8 cellular contexts compared by ENCODE assay signal in the genomic region with DNA sequence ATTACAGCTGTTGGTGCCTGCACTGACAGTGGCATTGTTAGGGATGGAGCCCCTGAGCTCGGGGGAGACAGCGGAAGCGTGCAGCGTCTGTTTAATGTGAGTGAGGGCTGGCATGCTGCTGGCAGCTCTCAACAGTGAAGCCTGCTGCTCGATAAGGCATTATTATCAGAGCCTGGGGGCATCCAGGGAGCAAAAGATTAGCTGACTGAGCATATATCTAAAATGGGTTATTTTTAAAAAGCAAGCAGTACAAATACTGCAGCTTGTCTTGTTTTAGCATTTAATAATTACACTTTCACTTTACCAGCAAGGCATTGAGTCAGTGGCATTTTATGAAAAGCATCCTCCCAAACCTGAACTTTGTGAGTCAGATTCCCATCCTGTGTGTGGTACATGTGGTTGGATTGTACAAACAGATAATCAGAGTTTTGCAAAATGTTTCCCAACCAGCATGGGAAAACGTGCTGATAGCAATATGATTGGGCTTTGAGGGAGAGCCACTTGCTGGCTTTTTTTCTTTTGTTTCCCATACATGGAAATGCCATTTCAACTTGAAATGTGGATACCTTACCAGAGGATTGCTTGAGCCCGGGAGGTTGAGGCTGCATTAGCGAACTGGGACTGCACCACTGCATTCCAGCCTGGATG.
DNase-seq lines count a peak whose midpoint lies in the region; ATAC-seq and TF ChIP-seq lines count a peak whose summit lies in the region.

No MANE protein-coding gene starts in this region.

- no peaks in the 10 kb centered on the region for H3K27me3 Mint-ChIP-seq in T-cell
- H3K27me3 Mint-ChIP-seq in effector memory CD8-positive, alpha-beta T cell, result no peaks in the 10 kb centered on the region
- H3K27me3 Mint-ChIP-seq in naive thymus-derived CD4-positive, alpha-beta T cell, result no peaks in the 10 kb centered on the region

- peak overlapping the region; percentile 98 for H3K27ac ChIP-seq in naive thymus-derived CD4-positive, alpha-beta T cell (ENCODE audit: low read depth, low read length)

- peaks cover 26% of the 10 kb centered on the region for H3K36me3 Mint-ChIP-seq in T-cell
- H3K36me3 Mint-ChIP-seq in effector memory CD8-positive, alpha-beta T cell (ENCODE audit: insufficient read depth), result peaks cover 78% of the 10 kb centered on the region
- H3K36me3 Mint-ChIP-seq in naive thymus-derived CD4-positive, alpha-beta T cell, result peaks cover 3 to 33% (median 15%) of the 10 kb centered on the region in 5 donors

- H3K4me1 ChIP-seq in naive thymus-derived CD4-positive, alpha-beta T cell (ENCODE audit: control insufficient read depth in 2 of 2, insufficient read depth in 2 of 2, low read length in 2 of 2), result peaks cover 78 to 79% of the 10 kb centered on the region in 2 donors

- CTCF ChIA-PET in T-cell (lab: Charles Lee), result interaction anchor here (0.6 to 1.5 kb wide), 10 partner anchors 11 to 1506 kb away, joined by 3 to 7 read pairs (median 3); no protein-coding TSS in a partner anchor
- CTCF ChIA-PET in naive thymus-derived CD4-positive, alpha-beta T cell (lab: Charles Lee), result interaction anchor here (0.6 to 2.8 kb wide), 6 partner anchors 11 to 366 kb away, joined by 3 to 12 read pairs (median 4); no protein-coding TSS in a partner anchor

- H3K27me3 ChIP-seq in naive thymus-derived CD4-positive, alpha-beta T cell (ENCODE audit: control insufficient read depth in 2 of 2, insufficient read depth in 2 of 2, low read length in 2 of 2), result no peaks in the 10 kb centered on the region

- H3K4me3 Mint-ChIP-seq in T-cell, result peak overlapping the region; percentile 78 to 89 (median 84)
- peak overlapping the region; percentile 92 for H3K4me3 Mint-ChIP-seq in effector memory CD8-positive, alpha-beta T cell
- H3K4me3 Mint-ChIP-seq in naive thymus-derived CD4-positive, alpha-beta T cell, result peak overlapping the region; percentile 68 to 94 (median 83)

- peak overlapping the region; percentile 48 for H3K4me3 ChIP-seq in naive thymus-derived CD4-positive, alpha-beta T cell (ENCODE audit: low read length)

- no peaks in the 10 kb centered on the region for H3K9me3 Mint-ChIP-seq in T-cell
- peaks cover 0 to 7% of the 10 kb centered on the region in 2 donors for H3K9me3 Mint-ChIP-seq in effector memory CD8-positive, alpha-beta T cell
- H3K9me3 Mint-ChIP-seq in naive thymus-derived CD4-positive, alpha-beta T cell, result peaks cover 0 to 5% (median 0%) of the 10 kb centered on the region in 11 donors

- TF ChIP-seq CTCF in AG09319 (IDR thresholded peaks at IDR 0.05; ENCODE audit: low read depth, low read length), result no peak

- intact Hi-C loops in naive thymus-derived CD4-positive, alpha-beta T cell (cut with micrococcal nuclease), result loop anchor here in 1 of 2 donors (1.0 kb wide), 1 partner anchor 11 kb away; no protein-coding TSS in a partner anchor

- peaks cover 0 to 16% (median 15%) of the 10 kb centered on the region in 3 experiments for H3K36me3 ChIP-seq in naive thymus-derived CD4-positive, alpha-beta T cell (ENCODE audit: control insufficient read depth in 2 of 3, insufficient read depth in 3 of 3, low read length in 3 of 3)

- H3K4me1 Mint-ChIP-seq in T-cell, result peaks cover 92 to 97% (median 95%) of the 10 kb centered on the region in 3 donors
- peaks cover 72 to 81% of the 10 kb centered on the region in 2 donors for H3K4me1 Mint-ChIP-seq in effector memory CD8-positive, alpha-beta T cell (ENCODE audit: low read depth in 2 of 2)
- H3K4me1 Mint-ChIP-seq in naive thymus-derived CD4-positive, alpha-beta T cell, result peaks cover 64 to 98% (median 95%) of the 10 kb centered on the region in 7 donors

- DNase-seq in AG09319 (ENCODE audit: extremely low read depth, low read depth) (peak; percentile 93), T-cell (peak in 22 of 34 experiments; percentile 19 to 54 (median 34)), NCI-H1930 (lab: John Stamatoyannopoulos, UW) (no peak)
- DNase-seq in effector memory CD8-positive, alpha-beta T cell, result peak in 2 of 3 experiments; percentile 33 to 40
- peak in 6 of 9 donors; percentile 40 to 76 (median 48) for DNase-seq in naive thymus-derived CD4-positive, alpha-beta T cell

- ATAC-seq in HG02759 (IDR thresholded peaks at IDR 0.05; ENCODE audit: unreplicated experiment) (peak; percentile 35), T-cell (replicated peaks in 1 of 4) (peak; percentile 13 to 39 (median 32)), GM18502 (IDR thresholded peaks at IDR 0.05; ENCODE audit: poor library complexity, unreplicated experiment) (no peak), HG03378 (IDR thresholded peaks at IDR 0.05; ENCODE audit: unreplicated experiment) (no peak)
- ATAC-seq in effector memory CD8-positive, alpha-beta T cell (replicated peaks), result peak; percentile 23
- peak; percentile 6 for ATAC-seq in naive thymus-derived CD4-positive, alpha-beta T cell

- POLR2A ChIA-PET in T-cell (lab: Charles Lee), result interaction anchor here (0.5 to 1.3 kb wide), 2 partner anchors 16 to 33 kb away, joined by 3 to 11 read pairs; no protein-coding TSS in a partner anchor
- POLR2A ChIA-PET in naive thymus-derived CD4-positive, alpha-beta T cell (lab: Charles Lee), result interaction anchor here (0.6 to 3.2 kb wide), 13 partner anchors 9 to 248 kb away, joined by 3 to 13 read pairs (median 3); no protein-coding TSS in a partner anchor

- no peaks in the 10 kb centered on the region for H3K9me3 ChIP-seq in naive thymus-derived CD4-positive, alpha-beta T cell (ENCODE audit: control insufficient read depth in 2 of 3, low read length in 3 of 3)

- peak overlapping the region; percentile 96 for H3K27ac Mint-ChIP-seq in T-cell
- H3K27ac Mint-ChIP-seq in effector memory CD8-positive, alpha-beta T cell, result peak overlapping the region; percentile 89 to 95
- H3K27ac Mint-ChIP-seq in naive thymus-derived CD4-positive, alpha-beta T cell, result peak overlapping the region in 8 of 9 donors; percentile 84 to 100 (median 94)

Comparison
In these comparisons a context has a peak if more than half of its experiments do, and no peak if none do; other contexts are left out.
1. DNase-seq: peak in AG09319 (single experiment), T-cell (22 of 34), effector memory CD8-positive, alpha-beta T cell (2 of 3) and naive thymus-derived CD4-positive, alpha-beta T cell (6 of 9); none in NCI-H1930 (0 of 2).
2. ATAC-seq: peak in HG02759 (single experiment), T-cell (4 of 4), effector memory CD8-positive, alpha-beta T cell (single experiment) and naive thymus-derived CD4-positive, alpha-beta T cell (single experiment); none in GM18502 (single experiment) and HG03378 (single experiment).
3. Peak in every context shown above with its lines, with median percentiles within 50 percentile points of each other: H3K27ac Mint-ChIP-seq and H3K4me3 Mint-ChIP-seq.